ENCODE assay signal across 9 cellular contexts in genomic region chr7:111198255-111198654, GRCh38.
DNase-seq lines count a peak whose midpoint lies in the region; ATAC-seq and TF ChIP-seq lines count a peak whose summit lies in the region.
"Had no signal": no experiment of that assay in that cellular context is flagged by ENCODE, and none has a peak within 500 bp of the region (broad histone marks: within the 10 kb centered on the region; RNA-seq: fewer than 3 reads in every experiment).

No MANE protein-coding gene starts in this region.

- no peak overlapping the region for H3K4me3 Mint-ChIP-seq in activated naive CD4-positive, alpha-beta T cell treated with anti-CD3 and anti-CD28 coated beads for 36 hours

- CTCF ChIA-PET in activated naive CD4-positive, alpha-beta T cell treated with anti-CD3 and anti-CD28 coated beads for 36 hours (lab: Charles Lee), result no interaction called here

- no peak overlapping the region for H3K27ac ChIP-seq in thoracic aorta

- H3K36me3 Mint-ChIP-seq in activated naive CD4-positive, alpha-beta T cell treated with anti-CD3 and anti-CD28 coated beads, Interleukin-2, amount 50 U/mL, for 72 hours, result peaks cover 15 to 16% of the 10 kb centered on the region in 2 donors
- peaks cover 10% of the 10 kb centered on the region for H3K36me3 Mint-ChIP-seq in activated naive CD4-positive, alpha-beta T cell treated with anti-CD3 and anti-CD28 coated beads for 36 hours (ENCODE audit: low read depth)

- H3K4me1 Mint-ChIP-seq in activated naive CD4-positive, alpha-beta T cell treated with anti-CD3 and anti-CD28 coated beads for 36 hours (ENCODE audit: low read depth), result peaks cover 7% of the 10 kb centered on the region

- H3K4me1 ChIP-seq in thoracic aorta (ENCODE audit: control insufficient read depth in 1 of 2, low read depth in 2 of 2), result no peaks in the 10 kb centered on the region

- no peaks in the 10 kb centered on the region for H3K9me3 ChIP-seq in thoracic aorta
- H3K9me3 ChIP-seq: BE2C had no signal

- H3K27me3 Mint-ChIP-seq in activated naive CD4-positive, alpha-beta T cell treated with anti-CD3 and anti-CD28 coated beads for 36 hours (ENCODE audit: low read depth), result no peaks in the 10 kb centered on the region

- TF ChIP-seq CTCF in fibroblast of pulmonary artery (IDR thresholded peaks at IDR 0.05; ENCODE audit: low read length, missing control alignments) (no peak), thoracic aorta (IDR thresholded peaks at IDR 0.05) (no peak)

- no peaks in the 10 kb centered on the region for H3K27me3 ChIP-seq in thoracic aorta (replicated peaks; ENCODE audit: insufficient read depth)
- H3K27me3 ChIP-seq: BE2C had no signal

- ATAC-seq in activated naive CD4-positive, alpha-beta T cell treated with anti-CD3 and anti-CD28 coated beads, Interleukin-2, amount 50 U/mL, for 72 hours, result peak; percentile 67 to 93
- ATAC-seq in thoracic aorta (ENCODE audit: insufficient number of reproducible peaks, low FRiP score, low read depth) (peak; percentile 60), GM21717 (IDR thresholded peaks at IDR 0.05; ENCODE audit: unreplicated experiment) (no peak), HG02870 (IDR thresholded peaks at IDR 0.05; ENCODE audit: unreplicated experiment) (no peak)

- H3K9me3 Mint-ChIP-seq in activated naive CD4-positive, alpha-beta T cell treated with anti-CD3 and anti-CD28 coated beads, Interleukin-2, amount 50 U/mL, for 72 hours, result peaks cover 4 to 8% of the 10 kb centered on the region in 2 donors
- H3K9me3 Mint-ChIP-seq in activated naive CD4-positive, alpha-beta T cell treated with anti-CD3 and anti-CD28 coated beads for 36 hours, result peaks cover 4% of the 10 kb centered on the region

- in situ Hi-C loops in SK-MEL-5 (cut with HindIII; ENCODE audit: low pct_unique_long_range_greater_than_20kb, low sequenced_read_pairs), result no loop called here

- no peak overlapping the region for H3K27ac Mint-ChIP-seq in activated naive CD4-positive, alpha-beta T cell treated with anti-CD3 and anti-CD28 coated beads, Interleukin-2, amount 50 U/mL, for 72 hours
- no peak overlapping the region for H3K27ac Mint-ChIP-seq in activated naive CD4-positive, alpha-beta T cell treated with anti-CD3 and anti-CD28 coated beads for 36 hours

- H3K4me3 ChIP-seq in fibroblast of pulmonary artery (replicated peaks; ENCODE audit: low read depth, low read length), result no peak overlapping the region
- H3K4me3 ChIP-seq in thoracic aorta, result no peak overlapping the region

- H3K36me3 ChIP-seq in thoracic aorta, result no peaks in the 10 kb centered on the region
- H3K36me3 ChIP-seq: BE2C had no signal

- intact Hi-C loops in activated naive CD4-positive, alpha-beta T cell treated with anti-CD3 and anti-CD28 coated beads for 36 hours (cut with micrococcal nuclease), result no loop called here

- DNase-seq in activated naive CD4-positive, alpha-beta T cell treated with anti-CD3 and anti-CD28 coated beads, Interleukin-2, amount 50 U/mL, for 72 hours (ENCODE audit: low spot score in 2 of 2), result no peak
- no peak for DNase-seq in activated naive CD4-positive, alpha-beta T cell treated with anti-CD3 and anti-CD28 coated beads for 36 hours
- DNase-seq in SK-MEL-5 (ENCODE audit: low read depth, low spot score), result peak; percentile 94
- peak; percentile 92 for DNase-seq in fibroblast of pulmonary artery (ENCODE audit: low read depth)
- DNase-seq in thoracic aorta (ENCODE audit: low spot score), result no peak
- no peak for DNase-seq in stimulated activated CD4-positive, alpha-beta T cell treated with anti-CD3 and anti-CD28 coated beads, Interleukin-4, amount 100 ng/mL, for 4 hours
- DNase-seq: BE2C had no signal

Comparison
In these comparisons a context has a peak if more than half of its experiments do, and no peak if none do; other contexts are left out.
1. ATAC-seq: peak in activated naive CD4-positive, alpha-beta T cell treated with anti-CD3 and anti-CD28 coated beads, Interleukin-2, amount 50 U/mL, for 72 hours (2 of 2) and thoracic aorta (single experiment); none in GM21717 (single experiment) and HG02870 (single experiment).
2. DNase-seq: peak in SK-MEL-5 (single experiment) and fibroblast of pulmonary artery (single experiment); none in activated naive CD4-positive, alpha-beta T cell treated with anti-CD3 and anti-CD28 coated beads, Interleukin-2, amount 50 U/mL, for 72 hours (0 of 2), activated naive CD4-positive, alpha-beta T cell treated with anti-CD3 and anti-CD28 coated beads for 36 hours (single experiment), thoracic aorta (single experiment) and stimulated activated CD4-positive, alpha-beta T cell treated with anti-CD3 and anti-CD28 coated beads, Interleukin-4, amount 100 ng/mL, for 4 hours (0 of 2).